16 cellular contexts compared by ENCODE assay signal in genomic region chrX:103878466-103879151, GRCh38. TPM values are rescaled to one million over a fixed set of nuclear protein-coding genes. Genes with fewer than 3 reads are reported as not detected.
DNase-seq lines count a peak whose midpoint lies in the region; ATAC-seq, FAIRE-seq and TF ChIP-seq lines count a peak whose summit lies in the region.
"Had no signal": no experiment of that assay in that cellular context is flagged by ENCODE, and none has a peak within 500 bp of the region (broad histone marks: within the 10 kb centered on the region; RNA-seq: fewer than 3 reads in every experiment).

No MANE protein-coding gene starts in this region.

- H3K4me1 ChIP-seq in HepG2 (ENCODE audit: insufficient read depth, low read length) (no peaks in the 10 kb centered on the region), right lobe of liver (no peaks in the 10 kb centered on the region), right cardiac atrium (ENCODE audit: control insufficient read depth, insufficient read depth, low read length) (peaks cover 8% of the 10 kb centered on the region), Peyer's patch (no peaks in the 10 kb centered on the region)
- H3K4me1 ChIP-seq: BE2C, upper lobe of right lung had no signal

- H3K4me1 Mint-ChIP-seq in stimulated activated effector memory CD8-positive, alpha-beta T cell treated with anti-CD3 and anti-CD28 coated beads, Interleukin-12 subunit alpha, Interleukin-12 subunit beta, amount 100 ng/mL, for 72 hours: no peaks in the 10 kb centered on the region
- H3K4me1 Mint-ChIP-seq: activated CD8-positive, alpha-beta memory T cell treated with anti-CD3 and anti-CD28 coated beads, Interleukin-2, amount 10 ng/mL, durations not matched to agents 7 days and 5 days; nephron had no signal

- no peak overlapping the region for H3K27ac ChIP-seq in HepG2 (ENCODE audit: extremely low read length, insufficient read depth, low read length)
- H3K27ac ChIP-seq in right lobe of liver: no peak overlapping the region
- H3K27ac ChIP-seq in right cardiac atrium (ENCODE audit: low read length): no peak overlapping the region
- no peak overlapping the region for H3K27ac ChIP-seq in Peyer's patch
- H3K27ac ChIP-seq: KMS-11, upper lobe of right lung had no signal

- TF ChIP-seq CTCF in HepG2 (CRISPR knock-in tag; IDR thresholded peaks at IDR 0.05) (no peak), right lobe of liver (IDR thresholded peaks at IDR 0.05) (no peak), Peyer's patch (IDR thresholded peaks at IDR 0.05) (no peak)

- CTCF ChIA-PET in HepG2 (lab: Yijun Ruan, JAX; ENCODE audit: low intra/inter-chr PET ratio, low total read pairs): no interaction called here

- no peaks in the 10 kb centered on the region for H3K27me3 ChIP-seq in HepG2 (ENCODE audit: control insufficient read depth in 1 of 2, insufficient read depth in 2 of 2, low read length in 2 of 2)
- H3K27me3 ChIP-seq in right lobe of liver: no peaks in the 10 kb centered on the region
- H3K27me3 ChIP-seq in right cardiac atrium (ENCODE audit: control insufficient read depth, insufficient read depth): no peaks in the 10 kb centered on the region
- H3K27me3 ChIP-seq in Peyer's patch: no peaks in the 10 kb centered on the region
- H3K27me3 ChIP-seq: BE2C, upper lobe of right lung had no signal

- H3K36me3 Mint-ChIP-seq in stimulated activated effector memory CD8-positive, alpha-beta T cell treated with anti-CD3 and anti-CD28 coated beads, Interleukin-12 subunit alpha, Interleukin-12 subunit beta, amount 100 ng/mL, for 72 hours: no peaks in the 10 kb centered on the region
- H3K36me3 Mint-ChIP-seq: activated CD8-positive, alpha-beta memory T cell treated with anti-CD3 and anti-CD28 coated beads, Interleukin-2, amount 10 ng/mL, durations not matched to agents 7 days and 5 days had no signal

- no peak overlapping the region for H3K4me2 ChIP-seq in HepG2 (ENCODE audit: low read depth, low read length)
- H3K4me2 ChIP-seq: KMS-11 had no signal

- no peak for TF ChIP-seq EP300 in HepG2 (IDR thresholded peaks at IDR 0.05; ENCODE audit: low read depth in 2 of 2, low read length in 2 of 2)
- no peak for TF ChIP-seq EP300 in HepG2 (CRISPR knock-in tag; IDR thresholded peaks at IDR 0.05; ENCODE audit: borderline replicate concordance)

- H4K20me1 ChIP-seq in HepG2 (ENCODE audit: insufficient read depth, low read length): no peaks in the 10 kb centered on the region

- ATAC-seq in HepG2 (no peak), right lobe of liver (no peak), right cardiac atrium (peak; percentile 72 to 81), HG03159 (IDR thresholded peaks at IDR 0.05; ENCODE audit: unreplicated experiment) (no peak)
- no peak for ATAC-seq in stimulated activated effector memory CD8-positive, alpha-beta T cell treated with anti-CD3 and anti-CD28 coated beads, Interleukin-12 subunit alpha, Interleukin-12 subunit beta, amount 100 ng/mL, for 72 hours
- ATAC-seq: activated CD8-positive, alpha-beta memory T cell treated with anti-CD3 and anti-CD28 coated beads, Interleukin-2, amount 10 ng/mL, durations not matched to agents 7 days and 5 days; upper lobe of right lung had no signal

- no peak for TF ChIP-seq POLR2A in HepG2 (IDR thresholded peaks at IDR 0.05; ENCODE audit: insufficient read depth in 1 of 2, low read depth in 2 of 2, low read length in 2 of 2)
- no peak for TF ChIP-seq POLR2A in right lobe of liver (IDR thresholded peaks at IDR 0.05)
- TF ChIP-seq POLR2A in Peyer's patch (IDR thresholded peaks at IDR 0.05): no peak

- no peaks in the 10 kb centered on the region for H3K9me3 Mint-ChIP-seq in stimulated activated effector memory CD8-positive, alpha-beta T cell treated with anti-CD3 and anti-CD28 coated beads, Interleukin-12 subunit alpha, Interleukin-12 subunit beta, amount 100 ng/mL, for 72 hours
- H3K9me3 Mint-ChIP-seq: T-helper 1 cell treated with Interleukin-12 subunit alpha and Interleukin-12 subunit beta and Interleukin-4 antibody, amounts not matched to agents 30 μg/mL and 1 μg/mL, for 36 hours had no signal

- H3K36me3 ChIP-seq in HepG2 (replicated peaks in 1 of 2; ENCODE audit: control insufficient read depth in 1 of 2, insufficient read depth in 2 of 2, low read length in 2 of 2) (no peaks in the 10 kb centered on the region), right lobe of liver (no peaks in the 10 kb centered on the region), Peyer's patch (no peaks in the 10 kb centered on the region)
- H3K36me3 ChIP-seq: BE2C, upper lobe of right lung had no signal

- intact Hi-C loops in HepG2 (cut with micrococcal nuclease; ENCODE audit: unreplicated experiment) (no loop called here), right lobe of liver (cut with DNase I) (no loop called here), right cardiac atrium (cut with DNase I) (no loop called here)

- H3K9me3 ChIP-seq in HepG2 (ENCODE audit: low read length): no peaks in the 10 kb centered on the region
- H3K9me3 ChIP-seq in right lobe of liver: no peaks in the 10 kb centered on the region
- H3K9me3 ChIP-seq in right cardiac atrium (ENCODE audit: control insufficient read depth, low read length): no peaks in the 10 kb centered on the region
- no peaks in the 10 kb centered on the region for H3K9me3 ChIP-seq in Peyer's patch
- H3K9me3 ChIP-seq: BE2C, upper lobe of right lung had no signal

- 37% methylated on average over 3 of the region's 8 CpGs for WGBS in HepG2 (ENCODE audit: low lambda C conversion rate)
- WGBS in right lobe of liver (ENCODE audit: insufficient coverage, low coverage, low lambda C conversion rate, missing lambda C conversion rate): 55% methylated on average over 8 of the region's 8 CpGs
- WGBS in right cardiac atrium: 44% methylated on average over 8 of the region's 8 CpGs

- H2AFZ ChIP-seq in HepG2 (ENCODE audit: low read length): no peak overlapping the region

- H3K9ac ChIP-seq in HepG2 (ENCODE audit: insufficient read depth, low read depth, low read length): no peak overlapping the region
- H3K9ac ChIP-seq: KMS-11 had no signal

- no peak overlapping the region for H3K27ac Mint-ChIP-seq in stimulated activated effector memory CD8-positive, alpha-beta T cell treated with anti-CD3 and anti-CD28 coated beads, Interleukin-12 subunit alpha, Interleukin-12 subunit beta, amount 100 ng/mL, for 72 hours
- H3K27ac Mint-ChIP-seq: activated CD8-positive, alpha-beta memory T cell treated with anti-CD3 and anti-CD28 coated beads, Interleukin-2, amount 10 ng/mL, durations not matched to agents 7 days and 5 days; nephron; T-helper 1 cell treated with Interleukin-12 subunit alpha and Interleukin-12 subunit beta and Interleukin-4 antibody, amounts not matched to agents 30 μg/mL and 1 μg/mL, for 36 hours had no signal

- no peak overlapping the region for H3K4me3 ChIP-seq in HepG2 (replicated peaks in 1 of 3; ENCODE audit: insufficient read depth in 1 of 3, low read depth in 2 of 3, low read length in 3 of 3)
- H3K4me3 ChIP-seq in right lobe of liver: no peak overlapping the region
- H3K4me3 ChIP-seq in right cardiac atrium (ENCODE audit: low read length): no peak overlapping the region
- H3K4me3 ChIP-seq in Peyer's patch: no peak overlapping the region
- H3K4me3 ChIP-seq: upper lobe of right lung had no signal

- in situ Hi-C loops in HepG2 (cut with HindIII; ENCODE audit: extremely low pct_ligation_motif_present, low pct_unique_long_range_greater_than_20kb): no loop called here

- TF ChIP-seq RAD21 in HepG2 (CRISPR knock-in tag; IDR thresholded peaks at IDR 0.05): no peak

- no peak for FAIRE-seq in HepG2 (lab: Jason Lieb, UNC)

- DNase-seq in HepG2 (ENCODE audit: low spot score) (peak; percentile 0), right lobe of liver (no peak), amniotic epithelial cell (ENCODE audit: low read depth) (peak; percentile 32), right cardiac atrium (peak in 1 of 3 donors; percentile 12), Peyer's patch (no peak), DMS79 (lab: John Stamatoyannopoulos, UW) (no peak)
- DNase-seq in stimulated activated effector memory CD8-positive, alpha-beta T cell treated with anti-CD3 and anti-CD28 coated beads, Interleukin-12 subunit alpha, Interleukin-12 subunit beta, amount 100 ng/mL, for 72 hours (ENCODE audit: low spot score in 2 of 2): no peak
- DNase-seq: activated CD8-positive, alpha-beta memory T cell treated with anti-CD3 and anti-CD28 coated beads, Interleukin-2, amount 10 ng/mL, durations not matched to agents 7 days and 5 days; BE2C; head of caudate nucleus; NCI-H446 treated with DMSO at 0.1 percent for 48 hours; upper lobe of right lung had no signal

- POLR2A ChIA-PET in HepG2 (lab: Yijun Ruan, JAX): no interaction called here

- no TSS peak for BruUV-seq in HepG2 (replicated peaks; lab: Mats Ljungman, UMichigan)

- H3K79me2 ChIP-seq in HepG2 (ENCODE audit: insufficient read depth, low read length): no peaks in the 10 kb centered on the region

- H3K4me3 Mint-ChIP-seq in stimulated activated effector memory CD8-positive, alpha-beta T cell treated with anti-CD3 and anti-CD28 coated beads, Interleukin-12 subunit alpha, Interleukin-12 subunit beta, amount 100 ng/mL, for 72 hours: no peak overlapping the region
- H3K4me3 Mint-ChIP-seq: activated CD8-positive, alpha-beta memory T cell treated with anti-CD3 and anti-CD28 coated beads, Interleukin-2, amount 10 ng/mL, durations not matched to agents 7 days and 5 days; nephron; T-helper 1 cell treated with Interleukin-12 subunit alpha and Interleukin-12 subunit beta and Interleukin-4 antibody, amounts not matched to agents 30 μg/mL and 1 μg/mL, for 36 hours had no signal

RNA-seq across cellular contexts. Expression of gene RAB9B, which starts 46.6 kb away (rescaled TPM):
- total RNA-seq in HepG2 (2016; rRNA removed; fragmentation: Illumina TruSeq; extraction: Trizol) (0.04 TPM in 2 replicates), right lobe of liver (under 1 TPM in 5 of 6 experiments, not detected in 1; 0.05 to 0.25 (median 0.12) TPM), right cardiac atrium (10 to 100 TPM; 18.2 to 28.3 (median 22.4) TPM), Peyer's patch (1 to 10 TPM in 2 of 4 donors, under 1 TPM in 1, not detected in 1; 0.35 to 1.2 (median 1.0) TPM)
- not detected in 2 replicates for total RNA-seq in HepG2 (2016; cell fraction: cytosol; rRNA removed; fragmentation: Illumina TruSeq; extraction: Trizol; ENCODE audit: low read depth)
- 0.04 and 0.10 TPM in 2 replicates for total RNA-seq in HepG2 (2016; cell fraction: insoluble cytoplasmic fraction; rRNA removed; fragmentation: Illumina TruSeq; extraction: Trizol)
- total RNA-seq in HepG2 (2016; cell fraction: membrane; rRNA removed; fragmentation: Illumina TruSeq; extraction: Trizol): 0.03 and 0.07 TPM in 2 replicates
- 0.09 TPM in 2 replicates for total RNA-seq in HepG2 (2016; cell fraction: nucleus; rRNA removed; fragmentation: Illumina TruSeq; extraction: Trizol)
- polyA plus RNA-seq in HepG2 (2011; rRNA removed) (0.04 TPM in 1 of 2 replicates, not detected in the other), right cardiac atrium (11.5 TPM)
- polyA plus RNA-seq in HepG2 (2011; cell fraction: cytosol; rRNA removed): 0.03 TPM in 1 of 2 replicates, not detected in the other
- polyA plus RNA-seq in HepG2 (2011; cell fraction: nucleus; rRNA removed): 0.05 TPM in 1 of 2 replicates, not detected in the other
- polyA plus RNA-seq in HepG2 (2012): 0.03 and 0.07 TPM in 2 replicates
- polyA plus RNA-seq in HepG2 (2016; cell fraction: cytosol; fragmentation: Illumina TruSeq; extraction: Trizol; ENCODE audit: low read depth): not detected in 2 replicates
- polyA plus RNA-seq in HepG2 (2016; cell fraction: insoluble cytoplasmic fraction; fragmentation: Illumina TruSeq; extraction: Trizol; ENCODE audit: low read depth): 0.08 and 0.12 TPM in 2 replicates
- 0.03 TPM in 1 of 2 replicates, not detected in the other for polyA plus RNA-seq in HepG2 (2016; cell fraction: membrane; fragmentation: Illumina TruSeq; extraction: Trizol; ENCODE audit: low read depth)
- 0.12 TPM in 1 of 2 replicates, not detected in the other for polyA plus RNA-seq in HepG2 (2016; cell fraction: nucleus; fragmentation: Illumina TruSeq; extraction: Trizol; ENCODE audit: insufficient read depth, low read depth)
- polyA minus RNA-seq in HepG2 (2011; rRNA and poly(A)+ RNA removed; ENCODE audit: low replicate concordance): not detected in 2 replicates
- polyA minus RNA-seq in HepG2 (2011; cell fraction: cytosol; rRNA and poly(A)+ RNA removed): not detected in 2 replicates
- not detected in 2 replicates for polyA minus RNA-seq in HepG2 (2011; cell fraction: nucleus; rRNA and poly(A)+ RNA removed)

Comparison
In these comparisons a context has a peak if more than half of its experiments do, and no peak if none do; other contexts are left out.
1. DNase-seq: peak in HepG2 (single experiment) and amniotic epithelial cell (single experiment); none in right lobe of liver (0 of 3), stimulated activated effector memory CD8-positive, alpha-beta T cell treated with anti-CD3 and anti-CD28 coated beads, Interleukin-12 subunit alpha, Interleukin-12 subunit beta, amount 100 ng/mL, for 72 hours (0 of 2), Peyer's patch (0 of 3) and DMS79 (single experiment).
2. ATAC-seq: peak in right cardiac atrium (2 of 2); none in HepG2 (single experiment), right lobe of liver (0 of 4), stimulated activated effector memory CD8-positive, alpha-beta T cell treated with anti-CD3 and anti-CD28 coated beads, Interleukin-12 subunit alpha, Interleukin-12 subunit beta, amount 100 ng/mL, for 72 hours (single experiment) and HG03159 (single experiment).
3. RNA of gene RAB9B, which starts 46.6 kb away (total RNA-seq): 18.2 to 28.3 TPM in right cardiac atrium; 0.35 to 1.2 TPM in Peyer's patch, 0.05 to 0.25 TPM in right lobe of liver and 0.03 to 0.10 TPM in HepG2; every median in the first group is over 4 times any median in the second.